36 cellular contexts compared by ENCODE assay signal in the genomic region with DNA sequence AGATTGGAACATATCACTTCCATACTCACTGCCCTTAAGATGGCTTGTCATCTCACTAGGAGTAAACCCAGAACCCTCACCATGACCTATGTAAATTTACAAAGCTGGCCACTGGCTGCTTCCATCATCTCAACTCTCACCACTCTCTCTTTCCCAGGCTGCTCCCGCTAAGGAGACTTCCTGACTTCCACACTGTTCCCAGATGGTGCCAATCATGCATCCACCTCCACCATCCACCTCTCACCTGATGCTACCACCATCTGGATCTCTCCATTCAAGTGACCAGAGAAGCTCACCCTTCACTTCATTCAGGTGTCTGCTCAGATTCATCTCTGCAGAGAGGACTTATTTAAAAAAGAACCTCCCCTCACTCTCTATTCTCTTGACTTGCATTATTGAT.
"Had no signal": no experiment of that assay in that cellular context is flagged by ENCODE, and none has a peak within 500 bp of the region (broad histone marks: within the 10 kb centered on the region; RNA-seq: fewer than 3 reads in every experiment).

No MANE protein-coding gene starts in this region.

- H3K27ac ChIP-seq: KMS-11 had no signal

- DNase-seq: Karpas-422, Kasumi-1, KG1, MG63, MM.1S, MV-4-11, NCI-H1048, NCI-H1092, NCI-H1092 treated with DMSO at 0.1 percent for 48 hours, NCI-H1105, NCI-H1105 treated with DMSO at 0.1 percent for 48 hours, NCI-H1417, NCI-H1417 treated with DMSO at 0.1 percent for 48 hours, NCI-H1436, NCI-H1436 treated with DMSO at 0.1 percent for 48 hours, NCI-H146, NCI-H1694, NCI-H1694 treated with DMSO at 0.1 percent for 48 hours, NCI-H187, NCI-H187 treated with DMSO at 0.1 percent for 48 hours, NCI-H1930, NCI-H2029 treated with DMSO at 0.1 percent for 48 hours, NCI-H2081, NCI-H2081 treated with DMSO at 0.1 percent for 48 hours, NCI-H2107, NCI-H2171, NCI-H2171 treated with DMSO at 0.1 percent for 48 hours, NCI-H2227 treated with DMSO at 0.1 percent for 48 hours, NCI-H226, NCI-H345, NCI-H446, NCI-H446 treated with DMSO at 0.1 percent for 48 hours, NCI-H510A, NCI-H510A treated with DMSO at 0.1 percent for 48 hours, NCI-H524 had no signal
